8 cellular contexts compared by ENCODE assay signal in genomic region chr6:36442671-36443497, GRCh38. TPM values are rescaled to one million over a fixed set of nuclear protein-coding genes. Genes with fewer than 3 reads are reported as not detected.
A peak's percentile ranks its signal among the peaks of the same experiment; 100 is the strongest.
DNase-seq lines count a peak whose midpoint lies in the region; ATAC-seq lines count a peak whose summit lies in the region.

TSS of gene KCTD20 (plus strand) at chr6:36443000. CDS start at chr6:36470098, 27,098 bp downstream.
TSS of gene PXT1 (minus strand) at chr6:36442854. CDS start at chr6:36426082, 16,772 bp downstream.

- no peaks in the 10 kb centered on the region for H3K36me3 ChIP-seq in effector memory CD4-positive, alpha-beta T cell (ENCODE audit: control insufficient read depth, insufficient read depth, low read length)
- H3K36me3 ChIP-seq in mesenchymal stem cell (ENCODE audit: control insufficient read depth in 1 of 2, insufficient read depth in 2 of 2, low read depth in 1 of 2, low read length in 2 of 2) = peaks cover 0 to 3% of the 10 kb centered on the region in 2 experiments

- peak within 1 kb of the TSS; percentile 86 for H3K27ac ChIP-seq in effector memory CD4-positive, alpha-beta T cell (ENCODE audit: insufficient read depth, low read length, poor library complexity, severe bottlenecking)
- H3K27ac ChIP-seq in mesenchymal stem cell (ENCODE audit: low read length, poor library complexity, severe bottlenecking) = peak within 1 kb of the TSS; percentile 93

- H2BK5ac ChIP-seq in mesenchymal stem cell (ENCODE audit: low read depth, low read length, poor library complexity, severe bottlenecking) = peak within 1 kb of the TSS; percentile 66

- peak within 1 kb of the TSS; percentile 73 for H2BK120ac ChIP-seq in mesenchymal stem cell (ENCODE audit: low read depth, low read length)

- peaks cover 21% of the 10 kb centered on the region for H3K4me1 ChIP-seq in effector memory CD4-positive, alpha-beta T cell (ENCODE audit: control insufficient read depth, insufficient read depth, low read length, poor library complexity, severe bottlenecking)
- H3K4me1 ChIP-seq in mesenchymal stem cell (ENCODE audit: control insufficient read depth, insufficient read depth, low read depth, low read length) = peaks cover 3% of the 10 kb centered on the region

- H2AFZ ChIP-seq in mesenchymal stem cell (ENCODE audit: low read depth, low read length) = peak within 1 kb of the TSS; percentile 96

- H3K4ac ChIP-seq in mesenchymal stem cell (ENCODE audit: low read depth in 1 of 2, low read length in 2 of 2) = peak within 1 kb of the TSS; percentile 80 to 99

- no peaks in the 10 kb centered on the region for H3K27me3 ChIP-seq in effector memory CD4-positive, alpha-beta T cell (replicated peaks; ENCODE audit: control insufficient read depth, insufficient read depth, low read length, poor library complexity, severe bottlenecking)
- no peaks in the 10 kb centered on the region for H3K27me3 ChIP-seq in mesenchymal stem cell (ENCODE audit: control insufficient read depth in 1 of 2, insufficient read depth in 1 of 2, low read length in 2 of 2)

- H2AK5ac ChIP-seq in mesenchymal stem cell (ENCODE audit: low read length, severe bottlenecking) = no peak within 1 kb of the TSS

- H3K18ac ChIP-seq in mesenchymal stem cell (ENCODE audit: low read depth in 1 of 2, low read length in 2 of 2) = peak within 1 kb of the TSS; percentile 89 to 98

- no peaks in the 10 kb centered on the region for H3K9me3 ChIP-seq in effector memory CD4-positive, alpha-beta T cell (ENCODE audit: control insufficient read depth, low read length)
- no peaks in the 10 kb centered on the region for H3K9me3 ChIP-seq in mesenchymal stem cell (ENCODE audit: control insufficient read depth, low read length)

- WGBS in mesenchymal stem cell = 1% methylated on average over 82 of the region's 93 CpGs

- H3K79me1 ChIP-seq in mesenchymal stem cell (replicated peaks; ENCODE audit: low read length, poor library complexity, severe bottlenecking) = peaks cover 1% of the 10 kb centered on the region

- H4K8ac ChIP-seq in mesenchymal stem cell (ENCODE audit: low read length) = peak within 1 kb of the TSS; percentile 95

- peak within 1 kb of the TSS in 1 of 2 experiments; percentile 98 for H3K14ac ChIP-seq in mesenchymal stem cell (ENCODE audit: low read length in 2 of 2)

- DNase-seq in CMK (ENCODE audit: low read depth) = peak; percentile 75
- peak; percentile 70 for DNase-seq in HPDE6-E6E7 (ENCODE audit: extremely low spot score)
- peak; percentile 77 to 78 for DNase-seq in NOMO-1 (lab: John Stamatoyannopoulos, UW; ENCODE audit: unreplicated experiment in 2 of 2)
- DNase-seq in activated CD8-positive, alpha-beta memory T cell treated with anti-CD3 and anti-CD28 coated beads for 4 hours (ENCODE audit: low read depth in 2 of 2) = peak; percentile 68 to 70
- peak; percentile 71 to 75 (median 74) for DNase-seq in effector memory CD4-positive, alpha-beta T cell
- DNase-seq in mesenchymal stem cell = peak; percentile 88
- DNase-seq in stimulated activated CD8-positive, alpha-beta memory T cell treated with anti-CD3 and anti-CD28 coated beads, Interleukin-12 subunit alpha, Interleukin-12 subunit beta, amount 100 ng/mL, for 1 hour (ENCODE audit: low read depth) = peak; percentile 75

- ATAC-seq in GM19467 (IDR thresholded peaks at IDR 0.05; ENCODE audit: unreplicated experiment) = peak; percentile 73

- H3K4me3 ChIP-seq in effector memory CD4-positive, alpha-beta T cell (ENCODE audit: insufficient read depth, low read depth, low read length, poor library complexity, severe bottlenecking) = peak within 1 kb of the TSS; percentile 84
- peak within 1 kb of the TSS; percentile 77 to 98 for H3K4me3 ChIP-seq in mesenchymal stem cell (ENCODE audit: insufficient read depth in 1 of 2, low read depth in 1 of 2, low read length in 2 of 2)

- H3K9ac ChIP-seq in mesenchymal stem cell (ENCODE audit: low read length) = peak within 1 kb of the TSS; percentile 94

- peak within 1 kb of the TSS; percentile 60 for H3K4me2 ChIP-seq in mesenchymal stem cell (ENCODE audit: low read length, poor library complexity, severe bottlenecking)

- H2BK15ac ChIP-seq in mesenchymal stem cell (ENCODE audit: low read depth, poor library complexity, severe bottlenecking) = peak within 1 kb of the TSS; percentile 55

- peak within 1 kb of the TSS in 1 of 2 experiments; percentile 71 for H2BK12ac ChIP-seq in mesenchymal stem cell (ENCODE audit: low read length in 2 of 2)

- peak within 1 kb of the TSS in 1 of 2 experiments; percentile 97 for H3K23ac ChIP-seq in mesenchymal stem cell (ENCODE audit: low read length in 2 of 2)

- H4K91ac ChIP-seq in mesenchymal stem cell (ENCODE audit: low read length) = peak within 1 kb of the TSS; percentile 88

RNA-seq across cellular contexts. Expression of gene KCTD20, which starts in this region (rescaled TPM):
- polyA plus RNA-seq in mesenchymal stem cell (2013, experiment 1 of 2) = 29.7 TPM
- polyA plus RNA-seq in mesenchymal stem cell (2013, experiment 2 of 2) = 30.6 TPM

RNA-seq across cellular contexts. Expression of gene PXT1, which starts in this region (rescaled TPM):
- not detected for polyA plus RNA-seq in mesenchymal stem cell (2013, experiment 1 of 2)
- 0.03 TPM for polyA plus RNA-seq in mesenchymal stem cell (2013, experiment 2 of 2)

Comparison
In these comparisons a context has a peak if more than half of its experiments do, and no peak if none do; other contexts are left out.
1. Peak in every context shown above with its lines: DNase-seq, ATAC-seq, H3K4me3 ChIP-seq and H3K27ac ChIP-seq.